31 cellular contexts compared by ENCODE assay signal in the genomic region with DNA sequence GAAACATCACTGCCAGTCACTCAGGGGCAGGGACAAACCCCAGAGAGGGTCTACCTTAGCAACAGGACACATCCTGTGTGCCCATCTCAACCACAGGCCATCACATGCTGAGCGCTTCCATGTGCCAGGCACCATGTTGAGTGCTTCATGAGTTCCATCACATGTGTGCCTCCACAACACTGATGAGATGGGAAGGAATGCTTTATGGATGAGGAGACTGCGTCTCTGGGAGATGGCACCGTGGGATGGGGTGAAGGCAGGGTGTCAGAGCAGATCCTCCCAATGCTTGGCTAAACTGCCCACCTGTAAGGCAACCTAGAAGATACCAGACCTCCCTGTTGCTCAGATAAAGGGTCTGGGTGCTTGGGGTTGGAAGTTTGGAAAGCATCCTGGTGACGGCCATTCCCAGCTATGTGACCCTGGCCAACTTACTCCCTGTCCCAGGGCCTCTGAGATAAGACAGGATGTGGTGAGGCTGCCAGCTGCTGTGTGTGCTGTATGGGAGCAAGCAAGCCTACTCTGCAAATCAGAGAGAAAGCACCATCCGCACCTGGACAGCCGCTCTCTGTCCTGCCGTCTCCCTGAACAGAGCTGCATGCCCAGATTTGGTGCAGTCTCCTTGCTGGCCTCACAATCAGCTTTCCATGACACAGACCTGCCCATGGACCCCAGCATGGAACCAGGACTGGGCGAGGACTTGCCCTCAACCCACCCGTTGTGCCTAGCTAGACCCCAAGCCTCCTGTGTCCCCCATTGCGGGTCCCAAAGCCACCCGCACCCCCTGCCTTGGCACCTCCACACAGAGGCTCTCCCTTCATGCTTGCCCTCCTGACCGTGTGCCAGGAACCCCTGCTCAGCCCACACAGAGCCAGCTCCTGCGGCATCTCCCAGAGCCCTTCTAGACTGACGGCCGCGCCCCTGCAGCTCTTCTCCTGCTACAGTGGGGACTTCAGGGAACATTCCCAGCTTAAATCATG.
DNase-seq lines count a peak whose midpoint lies in the region; TF ChIP-seq lines count a peak whose summit lies in the region.
"Had no signal": no experiment of that assay in that cellular context is flagged by ENCODE, and none has a peak within 500 bp of the region (broad histone marks: within the 10 kb centered on the region; RNA-seq: fewer than 3 reads in every experiment).

No MANE protein-coding gene starts in this region.

- H3K9me3 Mint-ChIP-seq in endodermal cell (no peaks in the 10 kb centered on the region), neural progenitor cell (peaks cover 2% of the 10 kb centered on the region)
- H3K9me3 Mint-ChIP-seq: activated naive CD8-positive, alpha-beta T cell treated with anti-CD3 and anti-CD28 coated beads, Interleukin-2, amount 10 ng/mL, durations not matched to agents 7 days and 5 days; H9; nephron; T-helper 1 cell treated with Interleukin-12 subunit alpha and Interleukin-12 subunit beta and Interleukin-4 antibody, amounts not matched to agents 30 μg/mL and 1 μg/mL, for 36 hours had no signal

- H3K79me2 ChIP-seq in neural progenitor cell (ENCODE audit: low read depth), result no peaks in the 10 kb centered on the region
- H3K79me2 ChIP-seq: parathyroid adenoma had no signal

- H3K4me3 ChIP-seq in BLaER1 treated with 17β-estradiol and CSF1 and Interleukin-3, amounts not matched to agents 10 nM and 100 nM, result no peak overlapping the region
- H3K4me3 ChIP-seq in Jurkat, Clone E6-1 (ENCODE audit: low read length), result no peak overlapping the region
- no peak overlapping the region for H3K4me3 ChIP-seq in endodermal cell (ENCODE audit: low read length)
- no peak overlapping the region for H3K4me3 ChIP-seq in neural progenitor cell
- H3K4me3 ChIP-seq: cardiac muscle cell, lung, MG63, mucosa of descending colon, tibial nerve had no signal

- H3F3A ChIP-seq in neural progenitor cell (ENCODE audit: low read depth), result no peaks in the 10 kb centered on the region

- peak overlapping the region in 4 of 11 experiments; percentile 13 to 34 (median 20); a peak in 2 of 22 replicates for H3K27ac ChIP-seq in BLaER1 treated with 17β-estradiol and CSF1 and Interleukin-3, amounts not matched to agents 10 nM and 100 nM
- H3K27ac ChIP-seq in endodermal cell (ENCODE audit: low read depth, low read length), result no peak overlapping the region
- H3K27ac ChIP-seq in neural progenitor cell, result no peak overlapping the region
- H3K27ac ChIP-seq: cardiac muscle cell, parathyroid adenoma, tibial nerve had no signal

- peaks cover 26 to 94% (median 87%) of the 10 kb centered on the region in 10 experiments for H3K4me1 ChIP-seq in BLaER1 treated with 17β-estradiol and CSF1 and Interleukin-3, amounts not matched to agents 10 nM and 100 nM
- H3K4me1 ChIP-seq in endodermal cell (ENCODE audit: control insufficient read depth, insufficient read depth, low read length) (peaks cover 10% of the 10 kb centered on the region), neural progenitor cell (peaks cover 6% of the 10 kb centered on the region)
- H3K4me1 ChIP-seq: BE2C, parathyroid adenoma, tibial nerve had no signal

- H3K27me3 Mint-ChIP-seq in endodermal cell (ENCODE audit: insufficient read depth), result peaks cover 62% of the 10 kb centered on the region
- H3K27me3 Mint-ChIP-seq in neural progenitor cell (ENCODE audit: insufficient read depth, low read depth), result peaks cover 10% of the 10 kb centered on the region

- 0 out of 22 replicates have a peak overlapping the region, but pooled peaks of 1 of the 11 experiments have one; percentile 44 for H3K9ac ChIP-seq in BLaER1 treated with 17β-estradiol and CSF1 and Interleukin-3, amounts not matched to agents 10 nM and 100 nM
- H3K9ac ChIP-seq in endodermal cell (ENCODE audit: extremely low read depth, low read length, poor library complexity, severe bottlenecking), result no peak overlapping the region
- H3K9ac ChIP-seq in neural progenitor cell, result no peak overlapping the region
- H3K9ac ChIP-seq: parathyroid adenoma had no signal

- WGBS in endodermal cell (ENCODE audit: insufficient coverage in 1 of 2, insufficient read length in 1 of 2), 2 experiments, result 90 to 97% methylated on average over 5 to 16 of the region's 16 CpGs

- DNase-seq in Jurkat, Clone E6-1 (ENCODE audit: low read depth, low spot score), result peak; percentile 45
- peak; percentile 25 for DNase-seq in endodermal cell
- peak; percentile 30 for DNase-seq in myocyte (ENCODE audit: low read depth)
- no peak for DNase-seq in stimulated activated CD4-positive, alpha-beta T cell treated with anti-CD3 and anti-CD28 coated beads, Interleukin-2, amount 100 ng/mL, for 24 hours
- no peak for DNase-seq in stimulated activated CD8-positive, alpha-beta memory T cell treated with anti-CD3 and anti-CD28 coated beads, Interleukin-4, amount 100 ng/mL, for 48 hours
- DNase-seq in neural progenitor cell (ENCODE audit: low spot score), result no peak
- DNase-seq in activated CD8-positive, alpha-beta memory T cell treated with anti-CD3 and anti-CD28 coated beads, Interleukin-2, amount 50 U/mL, for 4 hours, result no peak
- DNase-seq: ACHN; activated CD4-positive, CD25-positive, alpha-beta regulatory T cell; activated gamma-delta T cell treated with Interleukin-2 at 50 U/mL for 16 hours; activated naive CD8-positive, alpha-beta T cell treated with anti-CD3 and anti-CD28 coated beads, Interleukin-2, amount 10 ng/mL, durations not matched to agents 7 days and 5 days; activated T-cell treated with anti-CD3 and anti-CD28 coated beads, Interleukin-2, amount 50 U/mL, for 48 hours; aorta; BE2C; DMS153; foreskin melanocyte; H9; MG63; mucosa of descending colon; NCI-H1417; NCI-H2029; NCI-H526; retina; stimulated activated CD4-positive, alpha-beta T cell treated with anti-CD3 and anti-CD28 coated beads, Interleukin-4, amount 100 ng/mL, for 1 hour had no signal

- no peaks in the 10 kb centered on the region for H3K9me3 ChIP-seq in BLaER1 treated with 17β-estradiol and CSF1 and Interleukin-3, amounts not matched to agents 10 nM and 100 nM (replicated peaks in 1 of 11)
- H3K9me3 ChIP-seq in endodermal cell (ENCODE audit: control insufficient read depth, low read length), result no peaks in the 10 kb centered on the region
- no peaks in the 10 kb centered on the region for H3K9me3 ChIP-seq in neural progenitor cell (ENCODE audit: low read depth)
- H3K9me3 ChIP-seq: BE2C, MG63, mucosa of descending colon, tibial nerve had no signal

- TF ChIP-seq CTCF in endodermal cell (conservative IDR thresholded peaks at IDR 0.05) (no peak), neural progenitor cell (IDR thresholded peaks at IDR 0.05) (no peak)

- no peaks in the 10 kb centered on the region for H3K36me3 ChIP-seq in BLaER1 treated with 17β-estradiol and CSF1 and Interleukin-3, amounts not matched to agents 10 nM and 100 nM
- H3K36me3 ChIP-seq in endodermal cell (ENCODE audit: control insufficient read depth, insufficient read depth, low read length) (no peaks in the 10 kb centered on the region), neural progenitor cell (no peaks in the 10 kb centered on the region)
- H3K36me3 ChIP-seq: BE2C, cardiac muscle cell, MG63, tibial nerve had no signal

- H2AFZ ChIP-seq in neural progenitor cell (replicated peaks), result no peak overlapping the region
- H2AFZ ChIP-seq: parathyroid adenoma had no signal

- H3K4me3 Mint-ChIP-seq in endodermal cell (no peak overlapping the region), neural progenitor cell (no peak overlapping the region)
- H3K4me3 Mint-ChIP-seq: activated naive CD8-positive, alpha-beta T cell treated with anti-CD3 and anti-CD28 coated beads, Interleukin-2, amount 10 ng/mL, durations not matched to agents 7 days and 5 days; H9; nephron; T-helper 1 cell treated with Interleukin-12 subunit alpha and Interleukin-12 subunit beta and Interleukin-4 antibody, amounts not matched to agents 30 μg/mL and 1 μg/mL, for 36 hours had no signal

- peaks cover 16% of the 10 kb centered on the region for H3K4me1 Mint-ChIP-seq in endodermal cell
- H3K4me1 Mint-ChIP-seq in neural progenitor cell, result peaks cover 22% of the 10 kb centered on the region
- H3K4me1 Mint-ChIP-seq: nephron had no signal

- no peaks in the 10 kb centered on the region for H4K20me1 ChIP-seq in BLaER1 treated with 17β-estradiol and CSF1 and Interleukin-3, amounts not matched to agents 10 nM and 100 nM
- no peaks in the 10 kb centered on the region for H4K20me1 ChIP-seq in neural progenitor cell (ENCODE audit: low read depth)

- 0 out of 22 replicates have a peak, but pooled peaks cover 0 to 11% (median 0%) of the 10 kb centered on the region in 11 experiments for H3K27me3 ChIP-seq in BLaER1 treated with 17β-estradiol and CSF1 and Interleukin-3, amounts not matched to agents 10 nM and 100 nM
- no peaks in the 10 kb centered on the region for H3K27me3 ChIP-seq in endodermal cell (ENCODE audit: control insufficient read depth, insufficient read depth, low read length, poor library complexity, severe bottlenecking)
- no peaks in the 10 kb centered on the region for H3K27me3 ChIP-seq in neural progenitor cell
- H3K27me3 ChIP-seq: BE2C, MG63, tibial nerve had no signal

- H3K36me3 Mint-ChIP-seq in endodermal cell (ENCODE audit: low read depth) (no peaks in the 10 kb centered on the region), neural progenitor cell (no peaks in the 10 kb centered on the region)
- H3K36me3 Mint-ChIP-seq: activated naive CD8-positive, alpha-beta T cell treated with anti-CD3 and anti-CD28 coated beads, Interleukin-2, amount 10 ng/mL, durations not matched to agents 7 days and 5 days had no signal

- peak overlapping the region; percentile 7 to 80 (median 71); a peak in 18 of 22 replicates for H3K4me2 ChIP-seq in BLaER1 treated with 17β-estradiol and CSF1 and Interleukin-3, amounts not matched to agents 10 nM and 100 nM
- no peak overlapping the region for H3K4me2 ChIP-seq in neural progenitor cell

- no peak overlapping the region for H3K27ac Mint-ChIP-seq in endodermal cell
- H3K27ac Mint-ChIP-seq in neural progenitor cell, result no peak overlapping the region
- H3K27ac Mint-ChIP-seq: activated naive CD8-positive, alpha-beta T cell treated with anti-CD3 and anti-CD28 coated beads, Interleukin-2, amount 10 ng/mL, durations not matched to agents 7 days and 5 days; nephron; T-helper 1 cell treated with Interleukin-12 subunit alpha and Interleukin-12 subunit beta and Interleukin-4 antibody, amounts not matched to agents 30 μg/mL and 1 μg/mL, for 36 hours had no signal

Comparison
In these comparisons a context has a peak if more than half of its experiments do, and no peak if none do; other contexts are left out.
1. DNase-seq: peak in Jurkat, Clone E6-1 (single experiment), endodermal cell (single experiment) and myocyte (single experiment); none in stimulated activated CD4-positive, alpha-beta T cell treated with anti-CD3 and anti-CD28 coated beads, Interleukin-2, amount 100 ng/mL, for 24 hours (0 of 2), stimulated activated CD8-positive, alpha-beta memory T cell treated with anti-CD3 and anti-CD28 coated beads, Interleukin-4, amount 100 ng/mL, for 48 hours (single experiment), neural progenitor cell (single experiment) and activated CD8-positive, alpha-beta memory T cell treated with anti-CD3 and anti-CD28 coated beads, Interleukin-2, amount 50 U/mL, for 4 hours (single experiment).